24 cellular contexts compared by ENCODE assay signal in the genomic region with DNA sequence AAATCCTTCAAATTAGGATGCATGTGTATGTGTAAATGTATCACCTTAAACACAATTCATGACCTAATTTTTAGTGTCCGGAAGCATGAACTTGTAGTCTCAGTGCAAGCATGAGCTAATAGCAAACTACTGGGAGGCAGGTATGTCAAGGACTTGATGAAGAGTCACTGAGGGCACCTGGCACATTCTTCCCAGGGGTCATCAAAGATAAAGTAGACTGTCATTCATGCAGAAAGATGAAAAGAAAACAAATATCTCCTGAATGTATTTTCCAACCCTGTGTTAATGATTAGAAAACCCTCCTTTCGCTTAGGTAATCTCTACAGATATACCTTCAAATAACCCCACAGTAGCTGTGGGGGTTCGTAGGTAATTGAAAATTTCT.
"Had no signal": no experiment of that assay in that cellular context is flagged by ENCODE, and none has a peak within 500 bp of the region (broad histone marks: within the 10 kb centered on the region; RNA-seq: fewer than 3 reads in every experiment).

No MANE protein-coding gene starts in this region.

- H3K4me3 Mint-ChIP-seq: activated CD4-positive, alpha-beta T cell treated with anti-CD3 and anti-CD28 coated beads, Interleukin-2, amount 10 ng/mL, durations not matched to agents 24 days and 14 days; activated CD8-positive, alpha-beta T cell treated with anti-CD3 and anti-CD28 coated beads, Interleukin-2, amount 10 ng/mL, durations not matched to agents 7 days and 5 days; activated naive CD4-positive, alpha-beta T cell treated with anti-CD3 and anti-CD28 coated beads, Interleukin-2, amount 10 ng/mL, durations not matched to agents 7 days and 5 days; activated naive CD8-positive, alpha-beta T cell treated with anti-CD3 and anti-CD28 coated beads, Interleukin-2, amount 50 U/mL, for 24 hours; activated T-cell treated with anti-CD3 and anti-CD28 coated beads, Interleukin-2, amount 50 U/mL, for 24 hours; central memory CD8-positive, alpha-beta T cell; nephron; stimulated activated effector memory CD8-positive, alpha-beta T cell treated with anti-CD3 and anti-CD28 coated beads, Interleukin-12 subunit alpha, Interleukin-12 subunit beta, amount 100 ng/mL, for 72 hours; type B pancreatic cell had no signal

- DNase-seq: activated CD4-positive, alpha-beta T cell treated with anti-CD3 and anti-CD28 coated beads, Interleukin-2, amount 10 ng/mL, durations not matched to agents 24 days and 14 days; activated CD4-positive, CD25-positive, alpha-beta regulatory T cell; activated CD8-positive, alpha-beta T cell treated with anti-CD3 and anti-CD28 coated beads, Interleukin-2, amount 10 ng/mL, durations not matched to agents 7 days and 5 days; activated naive CD4-positive, alpha-beta T cell treated with anti-CD3 and anti-CD28 coated beads, Interleukin-2, amount 10 ng/mL, durations not matched to agents 7 days and 5 days; activated naive CD8-positive, alpha-beta T cell treated with anti-CD3 and anti-CD28 coated beads, Interleukin-2, amount 50 U/mL, for 24 hours; activated T-cell treated with anti-CD3 and anti-CD28 coated beads, Interleukin-2, amount 50 U/mL, for 24 hours; cortex of kidney; gastrocnemius medialis; head of caudate nucleus; kidney glomerular epithelial cell; left ventricle myocardium inferior; mammary epithelial cell; midbrain; stimulated activated CD4-positive, alpha-beta T cell treated with anti-CD3 and anti-CD28 coated beads, Interleukin-4, amount 100 ng/mL, for 24 hours; T-helper 9 cell; testis had no signal

- H3K27ac ChIP-seq: ascending aorta, gastrocnemius medialis, left ventricle myocardium inferior, parathyroid adenoma, testis had no signal

- H3K36me3 ChIP-seq: ascending aorta, gastrocnemius medialis, left ventricle myocardium inferior had no signal

- H3K27me3 Mint-ChIP-seq: activated CD4-positive, alpha-beta T cell treated with anti-CD3 and anti-CD28 coated beads, Interleukin-2, amount 10 ng/mL, durations not matched to agents 24 days and 14 days; activated naive CD4-positive, alpha-beta T cell treated with anti-CD3 and anti-CD28 coated beads, Interleukin-2, amount 10 ng/mL, durations not matched to agents 7 days and 5 days; activated naive CD8-positive, alpha-beta T cell treated with anti-CD3 and anti-CD28 coated beads, Interleukin-2, amount 50 U/mL, for 24 hours; activated T-cell treated with anti-CD3 and anti-CD28 coated beads, Interleukin-2, amount 50 U/mL, for 24 hours; central memory CD8-positive, alpha-beta T cell; type B pancreatic cell had no signal

- H3K9me3 Mint-ChIP-seq: activated CD4-positive, alpha-beta T cell treated with anti-CD3 and anti-CD28 coated beads, Interleukin-2, amount 10 ng/mL, durations not matched to agents 24 days and 14 days; stimulated activated effector memory CD8-positive, alpha-beta T cell treated with anti-CD3 and anti-CD28 coated beads, Interleukin-12 subunit alpha, Interleukin-12 subunit beta, amount 100 ng/mL, for 72 hours had no signal

- H3K36me3 Mint-ChIP-seq: activated naive CD4-positive, alpha-beta T cell treated with anti-CD3 and anti-CD28 coated beads, Interleukin-2, amount 10 ng/mL, durations not matched to agents 7 days and 5 days; stimulated activated effector memory CD8-positive, alpha-beta T cell treated with anti-CD3 and anti-CD28 coated beads, Interleukin-12 subunit alpha, Interleukin-12 subunit beta, amount 100 ng/mL, for 72 hours; type B pancreatic cell had no signal

- H3K27ac Mint-ChIP-seq: activated CD4-positive, alpha-beta T cell treated with anti-CD3 and anti-CD28 coated beads, Interleukin-2, amount 10 ng/mL, durations not matched to agents 24 days and 14 days; activated CD8-positive, alpha-beta T cell treated with anti-CD3 and anti-CD28 coated beads, Interleukin-2, amount 10 ng/mL, durations not matched to agents 7 days and 5 days; activated naive CD4-positive, alpha-beta T cell treated with anti-CD3 and anti-CD28 coated beads, Interleukin-2, amount 10 ng/mL, durations not matched to agents 7 days and 5 days; activated naive CD8-positive, alpha-beta T cell treated with anti-CD3 and anti-CD28 coated beads, Interleukin-2, amount 50 U/mL, for 24 hours; activated T-cell treated with anti-CD3 and anti-CD28 coated beads, Interleukin-2, amount 50 U/mL, for 24 hours; nephron; stimulated activated effector memory CD8-positive, alpha-beta T cell treated with anti-CD3 and anti-CD28 coated beads, Interleukin-12 subunit alpha, Interleukin-12 subunit beta, amount 100 ng/mL, for 72 hours; type B pancreatic cell had no signal

- H3K9me3 ChIP-seq: ascending aorta, gastrocnemius medialis, left ventricle myocardium inferior, testis had no signal

- H3K4me3 ChIP-seq: ascending aorta, gastrocnemius medialis, left ventricle myocardium inferior, smooth muscle cell, testis had no signal

- ATAC-seq: activated CD8-positive, alpha-beta T cell treated with anti-CD3 and anti-CD28 coated beads, Interleukin-2, amount 10 ng/mL, durations not matched to agents 7 days and 5 days; activated naive CD8-positive, alpha-beta T cell treated with anti-CD3 and anti-CD28 coated beads, Interleukin-2, amount 50 U/mL, for 24 hours; gastrocnemius medialis; sciatic nerve; stimulated activated effector memory CD8-positive, alpha-beta T cell treated with anti-CD3 and anti-CD28 coated beads, Interleukin-12 subunit alpha, Interleukin-12 subunit beta, amount 100 ng/mL, for 72 hours had no signal

- H3K4me1 Mint-ChIP-seq: activated CD4-positive, alpha-beta T cell treated with anti-CD3 and anti-CD28 coated beads, Interleukin-2, amount 10 ng/mL, durations not matched to agents 24 days and 14 days; activated naive CD4-positive, alpha-beta T cell treated with anti-CD3 and anti-CD28 coated beads, Interleukin-2, amount 10 ng/mL, durations not matched to agents 7 days and 5 days; activated naive CD8-positive, alpha-beta T cell treated with anti-CD3 and anti-CD28 coated beads, Interleukin-2, amount 50 U/mL, for 24 hours; central memory CD8-positive, alpha-beta T cell; nephron; stimulated activated effector memory CD8-positive, alpha-beta T cell treated with anti-CD3 and anti-CD28 coated beads, Interleukin-12 subunit alpha, Interleukin-12 subunit beta, amount 100 ng/mL, for 72 hours had no signal

- H3K4me1 ChIP-seq: ascending aorta, gastrocnemius medialis, left ventricle myocardium inferior, parathyroid adenoma, testis had no signal
